13 cellular contexts compared by ENCODE assay signal in the genomic region with DNA sequence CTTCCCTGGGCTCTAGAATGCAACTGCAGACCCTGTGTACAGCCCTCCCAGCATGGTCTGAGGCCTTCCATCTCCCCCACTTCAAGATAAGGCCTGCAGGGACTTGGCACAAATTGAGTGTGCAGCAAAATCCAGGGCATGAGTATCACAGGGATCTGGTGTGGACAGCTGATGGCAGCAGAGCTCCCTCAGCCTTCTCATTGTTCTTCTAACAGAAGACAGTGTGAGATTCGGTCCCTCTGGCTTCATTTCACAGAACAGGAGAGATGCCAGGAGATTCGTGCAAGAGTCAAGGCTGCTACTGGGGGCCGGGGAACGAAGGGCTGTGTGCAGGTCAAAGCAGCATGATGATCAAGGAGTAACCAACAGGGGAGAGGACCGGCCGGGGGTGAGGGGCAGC.
DNase-seq lines count a peak whose midpoint lies in the region; ATAC-seq and TF ChIP-seq lines count a peak whose summit lies in the region.
"Had no signal": no experiment of that assay in that cellular context is flagged by ENCODE, and none has a peak within 500 bp of the region (broad histone marks: within the 10 kb centered on the region; RNA-seq: fewer than 3 reads in every experiment).

No MANE protein-coding gene starts in this region.

- ATAC-seq in GM19467 (IDR thresholded peaks at IDR 0.05; ENCODE audit: unreplicated experiment): no peak
- no peak for ATAC-seq in GM18517 (IDR thresholded peaks at IDR 0.05; ENCODE audit: unreplicated experiment)

- POLR2A ChIA-PET in RWPE1 (lab: Yijun Ruan, JAX; ENCODE audit: low non-redundant PET): no interaction called here

- CTCF ChIA-PET in RWPE1 (lab: Yijun Ruan, JAX): interaction anchor here (1.2 kb wide), 1 partner anchor 123 kb away, joined by 3 read pairs; no protein-coding TSS in a partner anchor

- no peak overlapping the region for H3K27ac ChIP-seq in RWPE1
- H3K27ac ChIP-seq: BLaER1 treated with 17β-estradiol and CSF1 and Interleukin-3, amounts not matched to agents 10 nM and 100 nM; esophagus squamous epithelium; sigmoid colon; stomach had no signal

- peak; percentile 10 for DNase-seq in NCI-H2171 treated with DMSO at 0.1 percent for 48 hours (lab: John Stamatoyannopoulos, UW)
- DNase-seq in NCI-H2171 (lab: John Stamatoyannopoulos, UW): no peak
- DNase-seq in RWPE1 (ENCODE audit: low spot score): no peak
- peak; percentile 51 for DNase-seq in fibroblast of the aortic adventitia (ENCODE audit: low read depth)
- peak; percentile 65 for DNase-seq in pons (ENCODE audit: low spot score)
- no peak for DNase-seq in mesenteric fat pad (ENCODE audit: low spot score)
- DNase-seq: esophagus squamous epithelium, NCI-H82, sigmoid colon, stomach had no signal

- no peak overlapping the region for H3K4me3 ChIP-seq in fibroblast of the aortic adventitia (ENCODE audit: low read depth, low read length)
- H3K4me3 ChIP-seq: BLaER1 treated with 17β-estradiol and CSF1 and Interleukin-3, amounts not matched to agents 10 nM and 100 nM; esophagus squamous epithelium; sigmoid colon; stomach had no signal

- TF ChIP-seq CTCF in RWPE1 (conservative IDR thresholded peaks at IDR 0.05; ENCODE audit: low read depth) (peak; percentile 31), fibroblast of the aortic adventitia (IDR thresholded peaks at IDR 0.05; ENCODE audit: insufficient read depth, low read length) (peak; percentile 48)

Comparison
In these comparisons a context has a peak if more than half of its experiments do, and no peak if none do; other contexts are left out.
1. DNase-seq: peak in NCI-H2171 treated with DMSO at 0.1 percent for 48 hours (single experiment), fibroblast of the aortic adventitia (single experiment) and pons (single experiment); none in NCI-H2171 (single experiment), RWPE1 (single experiment) and mesenteric fat pad (single experiment).